ENCODE assay signal across 9 cellular contexts in the genomic region with DNA sequence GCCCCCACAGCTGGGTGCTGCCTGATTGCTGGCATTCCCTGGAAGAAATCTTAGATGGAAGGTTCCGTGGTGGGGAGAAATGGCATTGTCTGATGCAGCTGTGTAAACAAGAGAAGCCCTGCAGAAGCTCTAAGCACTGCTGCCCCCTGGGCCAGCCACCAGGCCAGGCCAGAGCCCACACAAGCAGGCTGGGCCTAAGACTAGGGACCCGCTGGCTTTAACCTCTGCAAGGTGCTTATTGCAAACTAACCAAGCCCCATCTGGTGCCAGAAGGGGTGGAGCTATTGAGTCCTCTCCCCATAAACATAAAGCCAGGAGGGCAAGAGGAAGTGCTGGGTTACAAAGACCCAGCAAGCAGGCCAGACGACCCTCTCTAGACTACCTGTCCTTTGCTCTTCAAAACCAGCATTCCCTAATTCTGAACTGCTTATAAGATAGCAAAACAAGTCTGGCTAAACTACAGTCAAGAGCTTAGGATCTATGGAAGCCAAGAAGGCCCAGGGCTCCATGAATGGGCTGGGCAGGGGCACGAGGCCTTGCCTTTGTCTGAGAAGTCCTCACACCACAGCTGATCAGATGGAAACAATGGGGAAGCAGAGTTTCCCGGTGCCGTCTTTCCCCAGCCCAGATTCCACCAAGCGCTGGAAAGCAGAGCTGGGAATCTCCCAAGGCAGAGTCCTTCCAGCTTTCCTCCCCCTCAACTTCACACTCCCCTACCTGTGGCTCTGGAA. TPM values are rescaled to one million over a fixed set of nuclear protein-coding genes. Genes with fewer than 3 reads are reported as not detected.
DNase-seq lines count a peak whose midpoint lies in the region; ATAC-seq and TF ChIP-seq lines count a peak whose summit lies in the region.
"Had no signal": no experiment of that assay in that cellular context is flagged by ENCODE, and none has a peak within 500 bp of the region (broad histone marks: within the 10 kb centered on the region; RNA-seq: fewer than 3 reads in every experiment).

No MANE protein-coding gene starts in this region.

- no peak overlapping the region for H3K4me2 ChIP-seq in neuronal stem cell (ENCODE audit: insufficient read depth, low read length, poor library complexity, severe bottlenecking)

- H3K4me3 Mint-ChIP-seq in activated T-helper 17 cell treated with anti-CD3 and anti-CD28 coated beads, Interleukin-2, amount 50 U/mL, for 72 hours: no peak overlapping the region
- H3K4me3 Mint-ChIP-seq in chondrocyte (ENCODE audit: unreplicated experiment): no peak overlapping the region

- H3K23ac ChIP-seq in neuronal stem cell (ENCODE audit: low read depth, low read length, poor library complexity): no peak overlapping the region

- DNase-seq in DMS79 treated with DMSO at 0.1 percent for 48 hours (lab: John Stamatoyannopoulos, UW): peak; percentile 89
- peak; percentile 78 for DNase-seq in NCI-H1105 treated with DMSO at 0.1 percent for 48 hours (lab: John Stamatoyannopoulos, UW)
- DNase-seq in neuronal stem cell (ENCODE audit: low spot score): no peak
- DNase-seq in foreskin fibroblast: no peak
- no peak for DNase-seq in heart right ventricle
- no peak for DNase-seq in lower leg skin (ENCODE audit: low spot score in 2 of 2)
- no peak for DNase-seq in chondrocyte (ENCODE audit: low spot score)
- DNase-seq: MG63 had no signal

- no peak overlapping the region for H3K4me3 ChIP-seq in neuronal stem cell (ENCODE audit: low read length in 2 of 2)
- H3K4me3 ChIP-seq in foreskin fibroblast (ENCODE audit: low read depth in 1 of 2, low read length in 2 of 2): no peak overlapping the region
- no peak overlapping the region for H3K4me3 ChIP-seq in heart right ventricle
- no peak overlapping the region for H3K4me3 ChIP-seq in lower leg skin (ENCODE audit: low read depth, poor library complexity, severe bottlenecking)
- H3K4me3 ChIP-seq: MG63 had no signal

- no peaks in the 10 kb centered on the region for H3K27me3 Mint-ChIP-seq in activated T-helper 17 cell treated with anti-CD3 and anti-CD28 coated beads, Interleukin-2, amount 50 U/mL, for 72 hours
- no peaks in the 10 kb centered on the region for H3K27me3 Mint-ChIP-seq in chondrocyte (ENCODE audit: low read depth)

- no peak for TF ChIP-seq CTCF in foreskin fibroblast (IDR thresholded peaks at IDR 0.05; ENCODE audit: low read depth, low read length)
- no peak for TF ChIP-seq CTCF in heart right ventricle (IDR thresholded peaks at IDR 0.05)
- no peak for TF ChIP-seq CTCF in lower leg skin (IDR thresholded peaks at IDR 0.05)
- no peak for TF ChIP-seq CTCF in chondrocyte (IDR thresholded peaks at IDR 0.05)

- no peaks in the 10 kb centered on the region for H3K9me3 Mint-ChIP-seq in activated T-helper 17 cell treated with anti-CD3 and anti-CD28 coated beads, Interleukin-2, amount 50 U/mL, for 72 hours
- no peaks in the 10 kb centered on the region for H3K9me3 Mint-ChIP-seq in chondrocyte (ENCODE audit: low read depth)

- intact Hi-C loops in heart right ventricle (cut with DNase I) (no loop called here), lower leg skin (cut with DNase I; ENCODE audit: low total_unique reads) (no loop called here)

- H3K27ac ChIP-seq in neuronal stem cell (replicated peaks; ENCODE audit: low read length): peak overlapping the region; percentile 33
- peak overlapping the region in 2 of 10 donors; percentile 16 to 76 for H3K27ac ChIP-seq in heart right ventricle

- peak overlapping the region; percentile 5 for H3K18ac ChIP-seq in neuronal stem cell (ENCODE audit: low read length)

- no peak for ATAC-seq in activated T-helper 17 cell treated with anti-CD3 and anti-CD28 coated beads, Interleukin-2, amount 50 U/mL, for 72 hours (replicated peaks)
- no peak for ATAC-seq in heart right ventricle

- peak overlapping the region; percentile 2 for H2AFZ ChIP-seq in neuronal stem cell (ENCODE audit: low read length)

- no peak overlapping the region for H2AK5ac ChIP-seq in neuronal stem cell (ENCODE audit: low read depth, low read length)

- no peak overlapping the region for H2BK12ac ChIP-seq in neuronal stem cell (ENCODE audit: low read length)

- H3K27ac Mint-ChIP-seq in activated T-helper 17 cell treated with anti-CD3 and anti-CD28 coated beads, Interleukin-2, amount 50 U/mL, for 72 hours: peak overlapping the region; percentile 94
- H3K27ac Mint-ChIP-seq in chondrocyte (ENCODE audit: unreplicated experiment): no peak overlapping the region

- H2BK15ac ChIP-seq in neuronal stem cell (ENCODE audit: low read length): no peak overlapping the region

- no peak overlapping the region for H2BK120ac ChIP-seq in neuronal stem cell (ENCODE audit: low read depth, low read length)

- H3K9ac ChIP-seq in neuronal stem cell (ENCODE audit: low read depth, low read length, poor library complexity): no peak overlapping the region

- H3K9me3 ChIP-seq in neuronal stem cell (replicated peaks in 1 of 2; ENCODE audit: control insufficient read depth in 2 of 2, insufficient read depth in 1 of 2, low read depth in 1 of 2, low read length in 2 of 2) (no peaks in the 10 kb centered on the region), heart right ventricle (no peaks in the 10 kb centered on the region)
- H3K9me3 ChIP-seq: MG63 had no signal

- no CpG with 5 or more reads among the region's 7 CpGs for WGBS in neuronal stem cell (ENCODE audit: extremely low coverage in 2 of 2, insufficient read length in 2 of 2, insufficient replicate concordance in 1 of 2), 2 donors
- WGBS in heart right ventricle, 2 donors: 76 to 79% methylated on average over 7 of the region's 7 CpGs
- 62 to 67% methylated on average over 7 of the region's 7 CpGs for WGBS in lower leg skin, 2 donors

- H3K4me1 Mint-ChIP-seq in activated T-helper 17 cell treated with anti-CD3 and anti-CD28 coated beads, Interleukin-2, amount 50 U/mL, for 72 hours: peaks cover 10% of the 10 kb centered on the region
- H3K4me1 Mint-ChIP-seq in chondrocyte (ENCODE audit: low read depth): peaks cover 14% of the 10 kb centered on the region

- peaks cover 47% of the 10 kb centered on the region for H3K36me3 Mint-ChIP-seq in activated T-helper 17 cell treated with anti-CD3 and anti-CD28 coated beads, Interleukin-2, amount 50 U/mL, for 72 hours (ENCODE audit: low read depth)
- H3K36me3 Mint-ChIP-seq in chondrocyte (ENCODE audit: low read depth): peaks cover 12% of the 10 kb centered on the region

- no peaks in the 10 kb centered on the region for H3K79me1 ChIP-seq in neuronal stem cell (ENCODE audit: low read depth, low read length)

- TF ChIP-seq POLR2A in lower leg skin (IDR thresholded peaks at IDR 0.05): no peak

- H3K27me3 ChIP-seq in neuronal stem cell (ENCODE audit: control insufficient read depth in 3 of 3, insufficient read depth in 3 of 3, low read depth in 1 of 3, low read length in 3 of 3) (no peaks in the 10 kb centered on the region), heart right ventricle (no peaks in the 10 kb centered on the region)
- H3K27me3 ChIP-seq: MG63 had no signal

- no peak overlapping the region for H4K91ac ChIP-seq in neuronal stem cell (ENCODE audit: low read depth, low read length, poor library complexity)

- H3K4ac ChIP-seq in neuronal stem cell (ENCODE audit: low read length): no peak overlapping the region

- H3K36me3 ChIP-seq in neuronal stem cell (replicated peaks in 1 of 2; ENCODE audit: control insufficient read depth in 2 of 2, insufficient read depth in 2 of 2, low read length in 2 of 2) (peaks cover 11 to 46% of the 10 kb centered on the region in 2 donors), heart right ventricle (peaks cover 0 to 82% (median 1%) of the 10 kb centered on the region in 9 donors)

- H3K14ac ChIP-seq in neuronal stem cell (ENCODE audit: low read length): no peak overlapping the region

- no peak overlapping the region for H2BK5ac ChIP-seq in neuronal stem cell (ENCODE audit: low read length)

- H4K8ac ChIP-seq in neuronal stem cell (ENCODE audit: low read depth, low read length): no peak overlapping the region

- H3K4me1 ChIP-seq in neuronal stem cell (ENCODE audit: control insufficient read depth in 2 of 2, insufficient read depth in 1 of 2, low read depth in 1 of 2, low read length in 2 of 2) (peaks cover 10 to 18% of the 10 kb centered on the region in 2 donors), heart right ventricle (peaks cover 0 to 44% (median 6%) of the 10 kb centered on the region in 9 donors)

RNA-seq across cellular contexts. Expression of gene P2RX4, which starts 28.8 kb away (rescaled TPM):
- 10 to 100 TPM; 31.6 to 45.3 TPM for total RNA-seq in activated T-helper 17 cell treated with anti-CD3 and anti-CD28 coated beads, Interleukin-2, amount 50 U/mL, for 72 hours
- 9.9 TPM for polyA plus RNA-seq in neuronal stem cell (2013, experiment 1 of 2)
- 10.7 TPM for polyA plus RNA-seq in neuronal stem cell (2013, experiment 2 of 2)
- total RNA-seq in heart right ventricle: 10 to 100 TPM in 1 of 10 donors, 1 to 10 TPM in 9; 3.7 to 12.6 (median 5.5) TPM
- polyA plus RNA-seq in heart right ventricle: 10 to 100 TPM in 1 of 2 donors, 1 to 10 TPM in 1; 4.4 to 10.6 TPM
- total RNA-seq in lower leg skin: 10 to 100 TPM; 19.4 to 38.0 (median 24.2) TPM
- 14.7 to 23.3 TPM (median 20.7 TPM) in 3 replicates for total RNA-seq in chondrocyte

RNA-seq across cellular contexts. Expression of gene CAMKK2, which starts 57.7 kb away (rescaled TPM):
- 10 to 100 TPM; 16.9 to 30.1 TPM for total RNA-seq in activated T-helper 17 cell treated with anti-CD3 and anti-CD28 coated beads, Interleukin-2, amount 50 U/mL, for 72 hours
- polyA plus RNA-seq in neuronal stem cell (2013, experiment 1 of 2): 24.5 TPM
- 24.3 TPM for polyA plus RNA-seq in neuronal stem cell (2013, experiment 2 of 2)
- total RNA-seq in heart right ventricle (10 to 100 TPM; 14.7 to 19.3 (median 16.1) TPM), lower leg skin (10 to 100 TPM; 18.2 to 31.4 (median 21.5) TPM), chondrocyte (33.7 to 42.7 TPM (median 36.0 TPM) in 3 replicates)
- polyA plus RNA-seq in heart right ventricle: 10 to 100 TPM; 10.8 to 11.8 TPM

Comparison
In these comparisons a context has a peak if more than half of its experiments do, and no peak if none do; other contexts are left out.
1. DNase-seq: peak in DMS79 treated with DMSO at 0.1 percent for 48 hours (single experiment) and NCI-H1105 treated with DMSO at 0.1 percent for 48 hours (single experiment); none in neuronal stem cell (single experiment), foreskin fibroblast (0 of 2), heart right ventricle (0 of 2), lower leg skin (0 of 2) and chondrocyte (single experiment).